Comparison of ENCODE assay signal across 14 cellular contexts in genomic region chr21:43608664-43609063, GRCh38.
"Had no signal": no experiment of that assay in that cellular context is flagged by ENCODE, and none has a peak within 500 bp of the region (broad histone marks: within the 10 kb centered on the region; RNA-seq: fewer than 3 reads in every experiment).

No MANE protein-coding gene starts in this region.

- H3K27me3 ChIP-seq: neutrophil, upper lobe of left lung had no signal

- H3K27me3 Mint-ChIP-seq: activated naive CD8-positive, alpha-beta T cell treated with anti-CD3 and anti-CD28 coated beads for 36 hours; stimulated activated naive CD8-positive, alpha-beta T cell treated with anti-CD3 and anti-CD28 coated beads, Interleukin-15, Interleukin-2, amounts not matched to agents 100 ng/mL and 50 ng/mL, for 24 hours had no signal

- H3K4me3 Mint-ChIP-seq: activated CD4-positive, alpha-beta T cell treated with anti-CD3 and anti-CD28 coated beads, Interleukin-2, amount 10 ng/mL, durations not matched to agents 24 days and 14 days; activated naive CD8-positive, alpha-beta T cell treated with anti-CD3 and anti-CD28 coated beads for 36 hours; dendritic cell treated with granulocyte-macrophage colony-stimulating factor and Interleukin-4, amounts not matched to agents 40 ng/mL and 50 ng/mL, for 4 days; natural killer cell; stimulated activated naive CD8-positive, alpha-beta T cell treated with anti-CD3 and anti-CD28 coated beads, Interleukin-15, Interleukin-2, amounts not matched to agents 100 ng/mL and 50 ng/mL, for 24 hours; T-helper 2 cell treated with Interferon-gamma antibody and Interleukin-4, amounts not matched to agents 5 μg/mL and 100 μg/mL, for 36 hours had no signal

- DNase-seq: activated CD4-positive, alpha-beta T cell treated with anti-CD3 and anti-CD28 coated beads, Interleukin-2, amount 10 ng/mL, durations not matched to agents 24 days and 14 days; activated CD4-positive, CD25-positive, alpha-beta regulatory T cell; activated CD8-positive, alpha-beta memory T cell treated with anti-CD3 and anti-CD28 coated beads for 24 hours; activated naive CD8-positive, alpha-beta T cell treated with anti-CD3 and anti-CD28 coated beads for 36 hours; cerebellar nuclear complex; effector memory CD4-positive, alpha-beta T cell; islet precursor cell; mucosa of descending colon; natural killer cell; upper lobe of left lung had no signal

- H3K36me3 ChIP-seq: neutrophil, upper lobe of left lung had no signal

- H3K36me3 Mint-ChIP-seq: activated naive CD8-positive, alpha-beta T cell treated with anti-CD3 and anti-CD28 coated beads for 36 hours; natural killer cell had no signal

- H3K9me3 ChIP-seq: mucosa of descending colon, neutrophil, upper lobe of left lung had no signal

- H3K4me1 Mint-ChIP-seq: natural killer cell had no signal

- H3K9me3 Mint-ChIP-seq: activated CD4-positive, alpha-beta T cell treated with anti-CD3 and anti-CD28 coated beads, Interleukin-2, amount 10 ng/mL, durations not matched to agents 24 days and 14 days; activated naive CD8-positive, alpha-beta T cell treated with anti-CD3 and anti-CD28 coated beads for 36 hours; dendritic cell treated with granulocyte-macrophage colony-stimulating factor and Interleukin-4, amounts not matched to agents 40 ng/mL and 50 ng/mL, for 4 days; natural killer cell; stimulated activated naive CD8-positive, alpha-beta T cell treated with anti-CD3 and anti-CD28 coated beads, Interleukin-15, Interleukin-2, amounts not matched to agents 100 ng/mL and 50 ng/mL, for 24 hours; T-helper 2 cell treated with Interferon-gamma antibody and Interleukin-4, amounts not matched to agents 5 μg/mL and 100 μg/mL, for 36 hours had no signal

- H3K27ac ChIP-seq: neutrophil, upper lobe of left lung had no signal

- H3K4me3 ChIP-seq: mucosa of descending colon, upper lobe of left lung had no signal

- ATAC-seq: natural killer cell had no signal

- H3K27ac Mint-ChIP-seq: activated CD4-positive, alpha-beta T cell treated with anti-CD3 and anti-CD28 coated beads, Interleukin-2, amount 10 ng/mL, durations not matched to agents 24 days and 14 days; activated naive CD8-positive, alpha-beta T cell treated with anti-CD3 and anti-CD28 coated beads for 36 hours; natural killer cell; stimulated activated naive CD8-positive, alpha-beta T cell treated with anti-CD3 and anti-CD28 coated beads, Interleukin-15, Interleukin-2, amounts not matched to agents 100 ng/mL and 50 ng/mL, for 24 hours; T-helper 2 cell treated with Interferon-gamma antibody and Interleukin-4, amounts not matched to agents 5 μg/mL and 100 μg/mL, for 36 hours had no signal
